ENCODE assay signal across 15 cellular contexts in the genomic region with DNA sequence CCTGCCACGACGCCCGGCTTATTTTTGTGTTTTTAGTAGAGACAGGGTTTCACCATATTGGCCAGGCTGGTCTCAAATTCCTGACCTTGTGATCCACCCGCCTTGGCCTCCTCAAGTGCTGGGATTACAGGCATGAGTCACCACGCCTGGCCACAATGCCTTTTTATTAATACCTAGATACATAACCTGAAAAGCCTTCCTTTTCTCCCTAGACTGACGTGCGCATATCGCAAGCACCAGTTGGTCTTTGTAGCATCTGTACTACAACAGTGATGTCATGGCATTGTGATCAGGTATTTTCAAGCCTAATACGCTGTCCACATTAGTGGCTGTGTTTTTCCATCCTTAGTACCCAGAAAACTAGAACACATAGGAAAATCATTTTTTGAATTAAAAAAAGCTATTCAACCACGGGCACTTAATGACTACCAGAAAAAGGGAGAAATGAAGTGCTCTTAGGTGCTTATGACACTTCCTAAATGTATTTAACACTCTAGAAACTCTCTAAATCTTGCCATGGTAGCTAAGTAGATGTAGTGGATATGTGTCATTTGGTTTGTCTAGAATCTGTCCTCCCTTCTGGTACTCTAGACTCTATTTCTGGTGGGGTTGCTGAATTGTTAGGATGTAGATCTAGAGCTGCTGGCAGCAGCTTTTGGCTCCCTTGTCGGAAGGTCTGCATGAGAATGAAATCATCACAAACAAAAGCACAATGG.
"Had no signal": no experiment of that assay in that cellular context is flagged by ENCODE, and none has a peak within 500 bp of the region (broad histone marks: within the 10 kb centered on the region; RNA-seq: fewer than 3 reads in every experiment).

No MANE protein-coding gene starts in this region.

- H3K4me3 ChIP-seq: coronary artery, dorsolateral prefrontal cortex, heart left ventricle, ovary, uterus had no signal

- H3K36me3 ChIP-seq: heart left ventricle, ovary, uterus had no signal

- H3K27me3 ChIP-seq: dorsolateral prefrontal cortex, heart left ventricle, ovary, uterus had no signal

- DNase-seq: dorsolateral prefrontal cortex; effector memory CD4-positive, alpha-beta T cell; heart left ventricle; hippocampal formation; kidney glomerular epithelial cell; natural killer cell; nucleus accumbens; ovary; right cardiac atrium; small intestine; stimulated activated CD4-positive, alpha-beta T cell treated with anti-CD3 and anti-CD28 coated beads, Interleukin-12 subunit alpha, Interleukin-12 subunit beta, amount 100 ng/mL, for 4 hours; stimulated activated naive CD4-positive, alpha-beta T cell treated with Interleukin-2 at 50 U/mL for 16 hours; uterus had no signal

- H3K9me3 ChIP-seq: ovary, uterus had no signal

- ATAC-seq: esophagus mucosa, heart left ventricle, natural killer cell, right cardiac atrium had no signal

- H3K4me1 ChIP-seq: heart left ventricle, uterus had no signal

- H3K27ac ChIP-seq: coronary artery, dorsolateral prefrontal cortex, heart left ventricle, ovary, uterus had no signal
